ENCODE assay signal across 8 cellular contexts in genomic region chr15:78943692-78944091, GRCh38. TPM values are rescaled to one million over a fixed set of nuclear protein-coding genes. Genes with fewer than 3 reads are reported as not detected.
A peak's percentile ranks its signal among the peaks of the same experiment; 100 is the strongest.
DNase-seq lines count a peak whose midpoint lies in the region; ATAC-seq, FAIRE-seq and TF ChIP-seq lines count a peak whose summit lies in the region.

No MANE protein-coding gene starts in this region.

- peak overlapping the region in 4 of 5 donors; percentile 18 to 74 (median 60) for H3K9ac ChIP-seq in subcutaneous abdominal adipose tissue (ENCODE audit: low read length in 5 of 5)

- H3K9me3 ChIP-seq in lung (ENCODE audit: control insufficient read depth in 2 of 2, insufficient read depth in 1 of 2, low read length in 1 of 2): peaks cover 0 to 1% of the 10 kb centered on the region in 2 donors
- no peaks in the 10 kb centered on the region for H3K9me3 ChIP-seq in subcutaneous abdominal adipose tissue (ENCODE audit: control insufficient read depth in 5 of 5, low read length in 5 of 5)

- H3K36me3 ChIP-seq in lung (ENCODE audit: control insufficient read depth in 2 of 2, insufficient read depth in 2 of 2, low read length in 2 of 2) (no peaks in the 10 kb centered on the region), subcutaneous abdominal adipose tissue (ENCODE audit: control insufficient read depth in 5 of 5, insufficient read depth in 5 of 5, low read length in 5 of 5) (no peaks in the 10 kb centered on the region)

- H3K27me3 Mint-ChIP-seq in activated CD4-positive, alpha-beta T cell treated with anti-CD3 and anti-CD28 coated beads, Interleukin-2, amount 10 ng/mL, durations not matched to agents 24 days and 14 days: peaks cover 25% of the 10 kb centered on the region
- peaks cover 26% of the 10 kb centered on the region for H3K27me3 Mint-ChIP-seq in activated T-helper 2 cell treated with anti-CD3 and anti-CD28 coated beads, Interferon-gamma antibody, Interleukin-2, Interleukin-4, amounts not matched to agents 10 μg/mL and 5 μg/mL and 100 μg/mL, durations not matched to agents 14 hours and 24 hours and 36 hours (ENCODE audit: low read depth)

- H3K27ac ChIP-seq in lung (ENCODE audit: low read depth in 1 of 2, low read length in 1 of 2): peak overlapping the region in 1 of 2 donors; percentile 93
- H3K27ac ChIP-seq in subcutaneous abdominal adipose tissue (ENCODE audit: low read depth, low read length): no peak overlapping the region

- H3K4me1 ChIP-seq in lung (ENCODE audit: control insufficient read depth in 2 of 2, insufficient read depth in 2 of 2, low read length in 2 of 2): peaks cover 0 to 8% of the 10 kb centered on the region in 2 donors
- peaks cover 1 to 34% (median 21%) of the 10 kb centered on the region in 5 donors for H3K4me1 ChIP-seq in subcutaneous abdominal adipose tissue (ENCODE audit: control insufficient read depth in 5 of 5, insufficient read depth in 5 of 5, low read length in 5 of 5)

- FAIRE-seq in HTR-8/SVneo (lab: Jason Lieb, UNC): no peak

- peaks cover 6% of the 10 kb centered on the region for H3K36me3 Mint-ChIP-seq in activated CD4-positive, alpha-beta T cell treated with anti-CD3 and anti-CD28 coated beads, Interleukin-2, amount 10 ng/mL, durations not matched to agents 24 days and 14 days (ENCODE audit: low read depth)
- peaks cover 12% of the 10 kb centered on the region for H3K36me3 Mint-ChIP-seq in activated T-helper 2 cell treated with anti-CD3 and anti-CD28 coated beads, Interferon-gamma antibody, Interleukin-2, Interleukin-4, amounts not matched to agents 10 μg/mL and 5 μg/mL and 100 μg/mL, durations not matched to agents 14 hours and 24 hours and 36 hours (ENCODE audit: low read depth)

- H3K4me3 ChIP-seq in lung (peak overlapping the region; percentile 73), subcutaneous abdominal adipose tissue (ENCODE audit: low read depth in 1 of 5, low read length in 5 of 5) (peak overlapping the region in 4 of 5 donors; percentile 61 to 78 (median 69))

- H3K27ac Mint-ChIP-seq in activated CD4-positive, alpha-beta T cell treated with anti-CD3 and anti-CD28 coated beads, Interleukin-2, amount 10 ng/mL, durations not matched to agents 24 days and 14 days: peak overlapping the region; percentile 8
- no peak overlapping the region for H3K27ac Mint-ChIP-seq in activated T-helper 2 cell treated with anti-CD3 and anti-CD28 coated beads, Interferon-gamma antibody, Interleukin-2, Interleukin-4, amounts not matched to agents 10 μg/mL and 5 μg/mL and 100 μg/mL, durations not matched to agents 14 hours and 24 hours and 36 hours

- no peak for DNase-seq in activated CD4-positive, alpha-beta T cell treated with anti-CD3 and anti-CD28 coated beads, Interleukin-2, amount 10 ng/mL, durations not matched to agents 24 days and 14 days
- DNase-seq in activated CD4-positive, alpha-beta T cell treated with anti-CD3 and anti-CD28 coated beads, Interleukin-2, amount 50 U/mL, for 4 hours: no peak
- no peak for DNase-seq in activated T-helper 2 cell treated with anti-CD3 and anti-CD28 coated beads, Interferon-gamma antibody, Interleukin-2, Interleukin-4, amounts not matched to agents 10 μg/mL and 5 μg/mL and 100 μg/mL, durations not matched to agents 14 hours and 24 hours and 36 hours (ENCODE audit: low spot score)
- DNase-seq in lung (ENCODE audit: low spot score) (no peak), HTR-8/SVneo (ENCODE audit: insufficient read length, low spot score) (no peak), hepatic stellate cell (ENCODE audit: low spot score) (no peak)

- TF ChIP-seq CTCF in lung (IDR thresholded peaks at IDR 0.05; ENCODE audit: control extremely low read depth, extremely low read depth): no peak

- H3K4me1 Mint-ChIP-seq in activated CD4-positive, alpha-beta T cell treated with anti-CD3 and anti-CD28 coated beads, Interleukin-2, amount 10 ng/mL, durations not matched to agents 24 days and 14 days: peaks cover 19% of the 10 kb centered on the region
- H3K4me1 Mint-ChIP-seq in activated T-helper 2 cell treated with anti-CD3 and anti-CD28 coated beads, Interferon-gamma antibody, Interleukin-2, Interleukin-4, amounts not matched to agents 10 μg/mL and 5 μg/mL and 100 μg/mL, durations not matched to agents 14 hours and 24 hours and 36 hours (ENCODE audit: low read depth): peaks cover 11% of the 10 kb centered on the region

- 55 to 81% methylated on average over 7 of the region's 7 CpGs for WGBS in lung, 2 donors

- H3K9me3 Mint-ChIP-seq in activated CD4-positive, alpha-beta T cell treated with anti-CD3 and anti-CD28 coated beads, Interleukin-2, amount 10 ng/mL, durations not matched to agents 24 days and 14 days: no peaks in the 10 kb centered on the region
- no peaks in the 10 kb centered on the region for H3K9me3 Mint-ChIP-seq in activated T-helper 2 cell treated with anti-CD3 and anti-CD28 coated beads, Interferon-gamma antibody, Interleukin-2, Interleukin-4, amounts not matched to agents 10 μg/mL and 5 μg/mL and 100 μg/mL, durations not matched to agents 14 hours and 24 hours and 36 hours

- no peaks in the 10 kb centered on the region for H3K27me3 ChIP-seq in lung (ENCODE audit: control insufficient read depth, insufficient read depth)
- peaks cover 0 to 3% (median 0%) of the 10 kb centered on the region in 5 donors for H3K27me3 ChIP-seq in subcutaneous abdominal adipose tissue (ENCODE audit: control insufficient read depth in 5 of 5, insufficient read depth in 4 of 5, low read length in 5 of 5)

- H3K4me3 Mint-ChIP-seq in activated CD4-positive, alpha-beta T cell treated with anti-CD3 and anti-CD28 coated beads, Interleukin-2, amount 10 ng/mL, durations not matched to agents 24 days and 14 days: peak overlapping the region; percentile 89
- H3K4me3 Mint-ChIP-seq in activated T-helper 2 cell treated with anti-CD3 and anti-CD28 coated beads, Interferon-gamma antibody, Interleukin-2, Interleukin-4, amounts not matched to agents 10 μg/mL and 5 μg/mL and 100 μg/mL, durations not matched to agents 14 hours and 24 hours and 36 hours (ENCODE audit: low read depth): peak overlapping the region; percentile 82

- ATAC-seq in lung (ENCODE audit: insufficient read depth, low FRiP score) (no peak), HG03139 (IDR thresholded peaks at IDR 0.05; ENCODE audit: unreplicated experiment) (no peak)

- intact Hi-C loops in activated CD4-positive, alpha-beta T cell treated with anti-CD3 and anti-CD28 coated beads, Interleukin-2, amount 10 ng/mL, durations not matched to agents 24 days and 14 days (cut with micrococcal nuclease): no loop called here
- intact Hi-C loops in activated T-helper 2 cell treated with anti-CD3 and anti-CD28 coated beads, Interferon-gamma antibody, Interleukin-2, Interleukin-4, amounts not matched to agents 10 μg/mL and 5 μg/mL and 100 μg/mL, durations not matched to agents 14 hours and 24 hours and 36 hours (cut with micrococcal nuclease): no loop called here

RNA-seq across cellular contexts. Expression of gene CTSH, which starts 1.2 kb away (rescaled TPM):
- 40.5 and 43.9 TPM in 2 replicates for total RNA-seq in activated CD4-positive, alpha-beta T cell treated with anti-CD3 and anti-CD28 coated beads, Interleukin-2, amount 10 ng/mL, durations not matched to agents 24 days and 14 days
- 47.1 and 53.8 TPM in 2 replicates for total RNA-seq in activated T-helper 2 cell treated with anti-CD3 and anti-CD28 coated beads, Interferon-gamma antibody, Interleukin-2, Interleukin-4, amounts not matched to agents 10 μg/mL and 5 μg/mL and 100 μg/mL, durations not matched to agents 14 hours and 24 hours and 36 hours
- 1,000 to 10,000 TPM in 1 of 2 donors, 100 to 1,000 TPM in 1; 962 to 1,456 TPM for total RNA-seq in lung
- polyA plus RNA-seq in lung: 1,000 to 10,000 TPM in 1 of 2 donors, 100 to 1,000 TPM in 1; 821 to 1,902 TPM

Comparison
In these comparisons a context has a peak if more than half of its experiments do, and no peak if none do; other contexts are left out.
1. RNA of gene CTSH, which starts 1.2 kb away (total RNA-seq): 962 to 1,456 TPM in lung; 47.1 to 53.8 TPM in activated T-helper 2 cell treated with anti-CD3 and anti-CD28 coated beads, Interferon-gamma antibody, Interleukin-2, Interleukin-4, amounts not matched to agents 10 μg/mL and 5 μg/mL and 100 μg/mL, durations not matched to agents 14 hours and 24 hours and 36 hours and 40.5 to 43.9 TPM in activated CD4-positive, alpha-beta T cell treated with anti-CD3 and anti-CD28 coated beads, Interleukin-2, amount 10 ng/mL, durations not matched to agents 24 days and 14 days; every median in the first group is over 10 times any median in the second.